In the genomic region with DNA sequence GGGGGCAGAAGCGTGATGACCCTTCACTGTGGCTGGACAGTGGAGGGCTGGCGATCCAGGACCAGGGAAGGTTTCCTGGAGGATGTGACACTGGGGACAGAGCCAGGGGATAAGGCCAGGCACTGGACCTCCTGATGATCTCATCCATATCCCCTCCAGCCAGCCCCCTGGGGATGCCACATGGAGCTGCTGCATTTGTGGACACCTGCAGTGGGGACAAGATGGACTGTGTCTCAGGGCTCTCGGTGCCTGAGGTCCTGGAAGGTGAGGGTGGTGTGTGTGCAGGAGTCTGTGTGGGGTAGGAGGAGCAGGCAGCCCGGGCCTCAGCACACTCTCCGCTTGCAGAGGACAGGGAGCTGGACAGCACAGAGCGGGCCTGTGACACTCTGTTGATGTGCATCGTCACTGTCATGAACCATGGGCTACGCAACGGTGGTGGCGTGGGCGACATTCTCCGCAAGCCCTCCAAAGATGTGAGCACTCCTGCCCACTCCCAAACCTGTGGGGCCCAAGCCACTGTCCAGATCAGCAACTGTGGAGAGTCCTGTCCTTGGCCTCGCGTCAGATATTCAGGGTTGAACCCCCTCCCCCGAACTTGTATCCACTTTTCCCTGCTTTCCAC, we compare ENCODE assay signal across 14 cellular contexts. TPM values are rescaled to one million over a fixed set of nuclear protein-coding genes. Genes with fewer than 3 reads are reported as not detected.
A peak's percentile ranks its signal among the peaks of the same experiment; 100 is the strongest.
DNase-seq lines count a peak whose midpoint lies in the region; ATAC-seq and TF ChIP-seq lines count a peak whose summit lies in the region.
"Had no signal": no experiment of that assay in that cellular context is flagged by ENCODE, and none has a peak within 500 bp of the region (broad histone marks: within the 10 kb centered on the region; RNA-seq: fewer than 3 reads in every experiment).

No MANE protein-coding gene starts in this region.

- H3K9me3 Mint-ChIP-seq in activated CD4-positive, alpha-beta T cell treated with anti-CD3 and anti-CD28 coated beads, Interleukin-2, amount 10 ng/mL, durations not matched to agents 7 days and 5 days = no peaks in the 10 kb centered on the region

- no peak for TF ChIP-seq CTCF in WERI-Rb-1 (IDR thresholded peaks at IDR 0.05; ENCODE audit: low read depth, low read length)

- H3K27ac Mint-ChIP-seq in activated CD4-positive, alpha-beta T cell treated with anti-CD3 and anti-CD28 coated beads, Interleukin-2, amount 10 ng/mL, durations not matched to agents 7 days and 5 days = peak overlapping the region; percentile 82

- H3K27me3 ChIP-seq in WERI-Rb-1 (ENCODE audit: insufficient read depth, low read depth, severe bottlenecking) = no peaks in the 10 kb centered on the region
- no peaks in the 10 kb centered on the region for H3K27me3 ChIP-seq in skeletal muscle tissue (ENCODE audit: control insufficient read depth in 3 of 3, insufficient read depth in 3 of 3, low read length in 3 of 3)

- POLR2A ChIA-PET in activated CD4-positive, alpha-beta T cell treated with anti-CD3 and anti-CD28 coated beads, Interleukin-2, amount 10 ng/mL, durations not matched to agents 7 days and 5 days (lab: Charles Lee) = no interaction called here

- no peak for DNase-seq in activated CD4-positive, alpha-beta T cell treated with anti-CD3 and anti-CD28 coated beads, Interleukin-2, amount 10 ng/mL, durations not matched to agents 7 days and 5 days
- DNase-seq in activated CD4-positive, alpha-beta T cell treated with anti-CD3 and anti-CD28 coated beads for 48 hours = no peak
- DNase-seq in WERI-Rb-1 = peak; percentile 45
- DNase-seq in left cardiac atrium = peak; percentile 16
- DNase-seq in anterior cingulate cortex (lab: John Stamatoyannopoulos, UW) = no peak
- DNase-seq: hypothalamus; NCI-H2081; NCI-H774; SHP77; stimulated activated CD4-positive, alpha-beta T cell treated with anti-CD3 and anti-CD28 coated beads, Interleukin-15, amount 100 ng/mL, for 24 hours had no signal

- H3K27me3 Mint-ChIP-seq in activated CD4-positive, alpha-beta T cell treated with anti-CD3 and anti-CD28 coated beads, Interleukin-2, amount 10 ng/mL, durations not matched to agents 7 days and 5 days = no peaks in the 10 kb centered on the region

- peaks cover 58% of the 10 kb centered on the region for H3K4me1 Mint-ChIP-seq in activated CD4-positive, alpha-beta T cell treated with anti-CD3 and anti-CD28 coated beads, Interleukin-2, amount 10 ng/mL, durations not matched to agents 7 days and 5 days

- H3K27ac ChIP-seq in WERI-Rb-1 (peak overlapping the region; percentile 89), skeletal muscle tissue (ENCODE audit: low read depth, low read length) (peak overlapping the region; percentile 70)

- H3K4me3 ChIP-seq in WERI-Rb-1 (ENCODE audit: low read depth, low read length) (no peak overlapping the region), skeletal muscle tissue (ENCODE audit: low read length in 3 of 3) (no peak overlapping the region)
- H3K4me3 ChIP-seq: lung had no signal

- intact Hi-C loops in left cardiac atrium (cut with DNase I) = loop anchor here in 1 of 2 donors (10.0 kb wide), 1 partner anchor 57 kb away; no protein-coding TSS in a partner anchor

- peaks cover 56 to 59% (median 57%) of the 10 kb centered on the region in 3 donors for H3K4me1 ChIP-seq in skeletal muscle tissue (ENCODE audit: control insufficient read depth in 3 of 3, insufficient read depth in 3 of 3, low read length in 3 of 3)

- CTCF ChIA-PET in activated CD4-positive, alpha-beta T cell treated with anti-CD3 and anti-CD28 coated beads, Interleukin-2, amount 10 ng/mL, durations not matched to agents 7 days and 5 days (lab: Charles Lee) = interaction anchor here (0.8 to 0.9 kb wide), 2 partner anchors 19 to 33 kb away, joined by 3 to 4 read pairs; partner anchors contain the start of gene UQCC2

- no peak overlapping the region for H3K4me3 Mint-ChIP-seq in activated CD4-positive, alpha-beta T cell treated with anti-CD3 and anti-CD28 coated beads, Interleukin-2, amount 10 ng/mL, durations not matched to agents 7 days and 5 days

- H3K9me3 ChIP-seq in WERI-Rb-1 (ENCODE audit: severe bottlenecking) (no peaks in the 10 kb centered on the region), skeletal muscle tissue (ENCODE audit: control insufficient read depth in 3 of 3, low read length in 3 of 3) (no peaks in the 10 kb centered on the region)

- H3K9ac ChIP-seq in skeletal muscle tissue (ENCODE audit: low read depth in 1 of 3, low read length in 3 of 3) = peak overlapping the region in 1 of 3 donors; percentile 84

- TF ChIP-seq POLR2A in GM18505 (IDR thresholded peaks at IDR 0.05; ENCODE audit: borderline replicate concordance, extremely low read depth, insufficient read depth, insufficient read length) = no peak

- H3K36me3 Mint-ChIP-seq in activated CD4-positive, alpha-beta T cell treated with anti-CD3 and anti-CD28 coated beads, Interleukin-2, amount 10 ng/mL, durations not matched to agents 7 days and 5 days (ENCODE audit: low read depth) = peaks cover 61% of the 10 kb centered on the region

- no peak for ATAC-seq in left cardiac atrium
- ATAC-seq in GM18505 (IDR thresholded peaks at IDR 0.05; ENCODE audit: unreplicated experiment) = no peak
- ATAC-seq in HG02678 (IDR thresholded peaks at IDR 0.05; ENCODE audit: unreplicated experiment) = no peak

- H3K36me3 ChIP-seq in WERI-Rb-1 (peaks cover 92% of the 10 kb centered on the region), skeletal muscle tissue (ENCODE audit: control insufficient read depth in 3 of 3, insufficient read depth in 3 of 3, low read length in 3 of 3) (peaks cover 5 to 19% (median 17%) of the 10 kb centered on the region in 3 donors)

RNA-seq across cellular contexts. Expression of gene UQCC2, which starts 19.9 kb away (rescaled TPM):
- total RNA-seq in activated CD4-positive, alpha-beta T cell treated with anti-CD3 and anti-CD28 coated beads, Interleukin-2, amount 10 ng/mL, durations not matched to agents 7 days and 5 days = 10 to 100 TPM; 77.6 to 80.0 TPM
- 100 to 1,000 TPM; 183 to 203 TPM for total RNA-seq in left cardiac atrium
- total RNA-seq in skeletal muscle tissue = 26.1 TPM

RNA-seq across cellular contexts. Expression of gene IP6K3, which starts 55.1 kb away (rescaled TPM):
- not detected for total RNA-seq in activated CD4-positive, alpha-beta T cell treated with anti-CD3 and anti-CD28 coated beads, Interleukin-2, amount 10 ng/mL, durations not matched to agents 7 days and 5 days
- total RNA-seq in left cardiac atrium (10 to 100 TPM; 23.8 to 29.4 TPM), skeletal muscle tissue (13.6 TPM)

Comparison
In these comparisons a context has a peak if more than half of its experiments do, and no peak if none do; other contexts are left out.
1. DNase-seq: peak in WERI-Rb-1 (single experiment) and left cardiac atrium (single experiment); none in activated CD4-positive, alpha-beta T cell treated with anti-CD3 and anti-CD28 coated beads, Interleukin-2, amount 10 ng/mL, durations not matched to agents 7 days and 5 days (single experiment), activated CD4-positive, alpha-beta T cell treated with anti-CD3 and anti-CD28 coated beads for 48 hours (single experiment) and anterior cingulate cortex (0 of 58).
2. RNA of gene IP6K3, which starts 55.1 kb away (total RNA-seq): 23.8 to 29.4 TPM in left cardiac atrium and 13.6 TPM in skeletal muscle tissue (single experiment); not detected in activated CD4-positive, alpha-beta T cell treated with anti-CD3 and anti-CD28 coated beads, Interleukin-2, amount 10 ng/mL, durations not matched to agents 7 days and 5 days; every median in the first group is over 10 times any median in the second.